Comparison of ENCODE assay signal across 8 cellular contexts in the genomic region with DNA sequence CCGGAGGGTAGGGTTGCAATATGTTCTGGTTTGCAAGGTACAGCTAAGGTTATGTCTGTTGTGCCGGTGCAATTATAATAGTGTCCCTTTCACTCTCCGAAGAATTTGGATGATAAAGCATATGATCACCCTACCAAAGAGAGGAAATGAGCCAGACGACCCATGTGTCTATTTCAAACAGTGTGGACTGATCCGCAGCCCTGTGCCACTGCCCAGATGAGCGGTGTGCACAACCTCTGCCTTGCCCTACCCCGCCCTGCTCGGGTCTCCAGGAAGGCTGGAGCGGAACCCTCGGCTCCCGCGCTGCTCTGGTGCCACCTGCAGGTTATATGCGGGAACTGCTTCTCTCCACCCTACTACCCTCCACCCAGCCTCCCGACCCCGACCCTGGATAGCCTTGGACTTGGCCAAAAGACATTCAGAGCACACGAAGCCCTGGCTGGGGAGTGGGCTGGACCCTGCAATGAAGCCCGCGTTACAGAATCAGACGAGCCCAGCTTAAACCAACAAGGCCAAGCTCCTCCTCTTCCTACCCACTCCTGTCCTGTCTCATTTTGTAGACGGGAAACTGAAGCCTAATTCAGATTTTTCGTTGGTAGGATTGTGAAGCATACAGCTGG.
DNase-seq lines count a peak whose midpoint lies in the region; ATAC-seq lines count a peak whose summit lies in the region.

No MANE protein-coding gene starts in this region.

- no peaks in the 10 kb centered on the region for H3K4me1 ChIP-seq in endocrine pancreas (ENCODE audit: control insufficient read depth, insufficient read depth, low read length)
- peaks cover 0 to 10% of the 10 kb centered on the region in 2 donors for H3K4me1 ChIP-seq in muscle layer of duodenum (ENCODE audit: control insufficient read depth in 1 of 2, insufficient read depth in 2 of 2, low read length in 2 of 2)

- H3K27ac ChIP-seq in muscle layer of duodenum (ENCODE audit: low read length), result no peak overlapping the region

- H3K27me3 ChIP-seq in endocrine pancreas (ENCODE audit: control insufficient read depth, insufficient read depth, low read length), result peaks cover 2% of the 10 kb centered on the region
- H3K27me3 ChIP-seq in muscle layer of duodenum (ENCODE audit: low read depth, low read length), result peaks cover 5% of the 10 kb centered on the region

- ATAC-seq in HG03045 (IDR thresholded peaks at IDR 0.05; ENCODE audit: unreplicated experiment) (peak; percentile 81), GM21381 (IDR thresholded peaks at IDR 0.05; ENCODE audit: unreplicated experiment) (no peak)

- DNase-seq in Daoy (ENCODE audit: low read depth) (peak; percentile 72), NCI-H82 treated with DMSO at 0.1 percent for 48 hours (lab: John Stamatoyannopoulos, UW; ENCODE audit: unreplicated experiment) (peak; percentile 35)
- DNase-seq in activated CD8-positive, alpha-beta memory T cell treated with anti-CD3 and anti-CD28 coated beads for 48 hours (ENCODE audit: low read depth in 2 of 3, low spot score in 2 of 3), result peak; percentile 24 to 75 (median 38)
- peak; percentile 20 to 31 for DNase-seq in stimulated activated CD8-positive, alpha-beta memory T cell treated with anti-CD3 and anti-CD28 coated beads, Interleukin-4, amount 100 ng/mL, for 4 hours (ENCODE audit: low read depth in 2 of 2, low spot score in 1 of 2)

- H3K36me3 ChIP-seq in endocrine pancreas (ENCODE audit: control insufficient read depth, insufficient read depth, low read length) (no peaks in the 10 kb centered on the region), muscle layer of duodenum (ENCODE audit: control insufficient read depth in 1 of 2, insufficient read depth in 2 of 2, low read length in 2 of 2) (no peaks in the 10 kb centered on the region)

- peak overlapping the region; percentile 2 for H3K4me3 ChIP-seq in endocrine pancreas (ENCODE audit: control insufficient read depth, insufficient read depth, low read length)
- peak overlapping the region; percentile 1 to 28 for H3K4me3 ChIP-seq in muscle layer of duodenum (ENCODE audit: low read depth in 1 of 2, low read length in 2 of 2)

- H3K9ac ChIP-seq in endocrine pancreas (ENCODE audit: control insufficient read depth, insufficient read depth, low read length), result no peak overlapping the region

- H3K9me3 ChIP-seq in endocrine pancreas (ENCODE audit: control insufficient read depth, low read length) (no peaks in the 10 kb centered on the region), muscle layer of duodenum (ENCODE audit: control insufficient read depth in 1 of 2, low read length in 2 of 2) (no peaks in the 10 kb centered on the region)
